1 cellular context compared by ENCODE assay signal in genomic region chr17:39485555-39485954, GRCh38.
TF ChIP-seq lines count a peak whose summit lies in the region.

No MANE protein-coding gene starts in this region.

TF ChIP-seq in GM23338, 12 proteins besides CTCF, POLR2A, EP300 and RAD21 (continued from another document):
- TF ChIP-seq, protein P1, sequence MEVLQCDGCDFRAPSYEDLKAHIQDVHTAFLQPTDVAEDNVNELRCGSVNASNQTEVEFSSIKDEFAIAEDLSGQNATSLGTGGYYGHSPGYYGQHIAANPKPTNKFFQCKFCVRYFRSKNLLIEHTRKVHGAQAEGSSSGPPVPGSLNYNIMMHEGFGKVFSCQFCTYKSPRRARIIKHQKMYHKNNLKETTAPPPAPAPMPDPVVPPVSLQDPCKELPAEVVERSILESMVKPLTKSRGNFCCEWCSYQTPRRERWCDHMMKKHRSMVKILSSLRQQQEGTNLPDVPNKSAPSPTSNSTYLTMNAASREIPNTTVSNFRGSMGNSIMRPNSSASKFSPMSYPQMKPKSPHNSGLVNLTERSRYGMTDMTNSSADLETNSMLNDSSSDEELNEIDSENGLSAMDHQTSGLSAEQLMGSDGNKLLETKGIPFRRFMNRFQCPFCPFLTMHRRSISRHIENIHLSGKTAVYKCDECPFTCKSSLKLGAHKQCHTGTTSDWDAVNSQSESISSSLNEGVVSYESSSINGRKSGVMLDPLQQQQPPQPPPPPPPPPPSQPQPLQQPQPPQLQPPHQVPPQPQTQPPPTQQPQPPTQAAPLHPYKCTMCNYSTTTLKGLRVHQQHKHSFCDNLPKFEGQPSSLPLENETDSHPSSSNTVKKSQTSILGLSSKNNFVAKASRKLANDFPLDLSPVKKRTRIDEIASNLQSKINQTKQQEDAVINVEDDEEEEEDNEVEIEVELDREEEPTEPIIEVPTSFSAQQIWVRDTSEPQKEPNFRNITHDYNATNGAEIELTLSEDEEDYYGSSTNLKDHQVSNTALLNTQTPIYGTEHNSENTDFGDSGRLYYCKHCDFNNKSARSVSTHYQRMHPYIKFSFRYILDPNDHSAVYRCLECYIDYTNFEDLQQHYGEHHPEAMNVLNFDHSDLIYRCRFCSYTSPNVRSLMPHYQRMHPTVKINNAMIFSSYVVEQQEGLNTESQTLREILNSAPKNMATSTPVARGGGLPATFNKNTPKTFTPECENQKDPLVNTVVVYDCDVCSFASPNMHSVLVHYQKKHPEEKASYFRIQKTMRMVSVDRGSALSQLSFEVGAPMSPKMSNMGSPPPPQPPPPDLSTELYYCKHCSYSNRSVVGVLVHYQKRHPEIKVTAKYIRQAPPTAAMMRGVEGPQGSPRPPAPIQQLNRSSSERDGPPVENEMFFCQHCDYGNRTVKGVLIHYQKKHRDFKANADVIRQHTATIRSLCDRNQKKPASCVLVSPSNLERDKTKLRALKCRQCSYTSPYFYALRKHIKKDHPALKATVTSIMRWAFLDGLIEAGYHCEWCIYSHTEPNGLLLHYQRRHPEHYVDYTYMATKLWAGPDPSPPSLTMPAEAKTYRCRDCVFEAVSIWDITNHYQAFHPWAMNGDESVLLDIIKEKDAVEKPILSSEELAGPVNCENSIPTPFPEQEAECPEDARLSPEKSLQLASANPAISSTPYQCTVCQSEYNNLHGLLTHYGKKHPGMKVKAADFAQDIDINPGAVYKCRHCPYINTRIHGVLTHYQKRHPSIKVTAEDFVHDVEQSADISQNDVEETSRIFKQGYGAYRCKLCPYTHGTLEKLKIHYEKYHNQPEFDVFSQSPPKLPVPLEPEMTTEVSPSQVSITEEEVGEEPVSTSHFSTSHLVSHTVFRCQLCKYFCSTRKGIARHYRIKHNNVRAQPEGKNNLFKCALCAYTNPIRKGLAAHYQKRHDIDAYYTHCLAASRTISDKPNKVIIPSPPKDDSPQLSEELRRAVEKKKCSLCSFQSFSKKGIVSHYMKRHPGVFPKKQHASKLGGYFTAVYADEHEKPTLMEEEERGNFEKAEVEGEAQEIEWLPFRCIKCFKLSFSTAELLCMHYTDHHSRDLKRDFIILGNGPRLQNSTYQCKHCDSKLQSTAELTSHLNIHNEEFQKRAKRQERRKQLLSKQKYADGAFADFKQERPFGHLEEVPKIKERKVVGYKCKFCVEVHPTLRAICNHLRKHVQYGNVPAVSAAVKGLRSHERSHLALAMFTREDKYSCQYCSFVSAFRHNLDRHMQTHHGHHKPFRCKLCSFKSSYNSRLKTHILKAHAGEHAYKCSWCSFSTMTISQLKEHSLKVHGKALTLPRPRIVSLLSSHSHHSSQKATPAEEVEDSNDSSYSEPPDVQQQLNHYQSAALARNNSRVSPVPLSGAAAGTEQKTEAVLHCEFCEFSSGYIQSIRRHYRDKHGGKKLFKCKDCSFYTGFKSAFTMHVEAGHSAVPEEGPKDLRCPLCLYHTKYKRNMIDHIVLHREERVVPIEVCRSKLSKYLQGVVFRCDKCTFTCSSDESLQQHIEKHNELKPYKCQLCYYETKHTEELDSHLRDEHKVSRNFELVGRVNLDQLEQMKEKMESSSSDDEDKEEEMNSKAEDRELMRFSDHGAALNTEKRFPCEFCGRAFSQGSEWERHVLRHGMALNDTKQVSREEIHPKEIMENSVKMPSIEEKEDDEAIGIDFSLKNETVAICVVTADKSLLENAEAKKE (CRISPR knock-in tag; IDR thresholded peaks at IDR 0.05) = no peak
